11 cellular contexts compared by ENCODE assay signal in genomic region chrY:13738618-13739017, GRCh38. TPM values are rescaled to one million over a fixed set of nuclear protein-coding genes. Genes with fewer than 3 reads are reported as not detected.
DNase-seq lines count a peak whose midpoint lies in the region; ATAC-seq and TF ChIP-seq lines count a peak whose summit lies in the region.
"Had no signal": no experiment of that assay in that cellular context is flagged by ENCODE, and none has a peak within 500 bp of the region (broad histone marks: within the 10 kb centered on the region; RNA-seq: fewer than 3 reads in every experiment).

No MANE protein-coding gene starts in this region.

- no peak overlapping the region for H3K27ac Mint-ChIP-seq in type B pancreatic cell
- H3K27ac Mint-ChIP-seq: IgD-negative memory B cell; naive thymus-derived CD4-positive, alpha-beta T cell had no signal

- H3K4me3 Mint-ChIP-seq in type B pancreatic cell = no peak overlapping the region
- H3K4me3 Mint-ChIP-seq: IgD-negative memory B cell; naive thymus-derived CD4-positive, alpha-beta T cell had no signal

- no peaks in the 10 kb centered on the region for H3K27me3 Mint-ChIP-seq in type B pancreatic cell
- H3K27me3 Mint-ChIP-seq: IgD-negative memory B cell; naive thymus-derived CD4-positive, alpha-beta T cell had no signal

- DNase-seq in AG20443 (ENCODE audit: low spot score) (peak; percentile 21), GM13976 (ENCODE audit: low spot score) (peak; percentile 3), iPS-NIHi11 (ENCODE audit: low spot score) (peak; percentile 14), type B pancreatic cell (ENCODE audit: extremely low spot score, unreplicated experiment) (no peak), NCI-H1048 (lab: John Stamatoyannopoulos, UW) (no peak)
- peak; percentile 22 for DNase-seq in activated CD4-positive, alpha-beta T cell treated with anti-CD3 and anti-CD28 coated beads, Interleukin-2, amount 50 U/mL, for 1 hour
- DNase-seq: Calu3 had no signal

- in situ Hi-C loops in GM13976 (cut with MboI; ENCODE audit: low sequenced_read_pairs, unreplicated experiment) = no loop called here

- H3K9me3 Mint-ChIP-seq in type B pancreatic cell = no peaks in the 10 kb centered on the region
- H3K9me3 Mint-ChIP-seq: IgD-negative memory B cell; naive thymus-derived CD4-positive, alpha-beta T cell had no signal

- H3K4me1 Mint-ChIP-seq in type B pancreatic cell (ENCODE audit: unreplicated experiment) = no peaks in the 10 kb centered on the region
- H3K4me1 Mint-ChIP-seq: IgD-negative memory B cell; naive thymus-derived CD4-positive, alpha-beta T cell had no signal

- TF ChIP-seq POLR2A in GM18505 (IDR thresholded peaks at IDR 0.05; ENCODE audit: borderline replicate concordance, extremely low read depth, insufficient read depth, insufficient read length) = no peak

- ATAC-seq in GM18505 (IDR thresholded peaks at IDR 0.05; ENCODE audit: unreplicated experiment) = no peak
- ATAC-seq in HG02938 (IDR thresholded peaks at IDR 0.05; ENCODE audit: unreplicated experiment) = no peak
- ATAC-seq: naive thymus-derived CD4-positive, alpha-beta T cell had no signal

- TF ChIP-seq CTCF in GM13976 (IDR thresholded peaks at IDR 0.05; ENCODE audit: borderline replicate concordance, control extremely low read depth, extremely low read depth, insufficient read depth, missing control alignments) (no peak), type B pancreatic cell (conservative IDR thresholded peaks at IDR 0.05) (no peak)

- no peaks in the 10 kb centered on the region for H3K36me3 Mint-ChIP-seq in type B pancreatic cell
- H3K36me3 Mint-ChIP-seq: IgD-negative memory B cell had no signal

RNA-seq across cellular contexts. Expression of gene TMSB4Y, which starts 34.9 kb away (rescaled TPM):
- not detected in 2 replicates for total RNA-seq in type B pancreatic cell (ENCODE audit: low replicate concordance)
- total RNA-seq: Calu3 had no signal

Comparison
In these comparisons a context has a peak if more than half of its experiments do, and no peak if none do; other contexts are left out.
1. DNase-seq: peak in AG20443 (single experiment), GM13976 (single experiment), activated CD4-positive, alpha-beta T cell treated with anti-CD3 and anti-CD28 coated beads, Interleukin-2, amount 50 U/mL, for 1 hour (single experiment) and iPS-NIHi11 (single experiment); none in type B pancreatic cell (single experiment) and NCI-H1048 (single experiment).